ENCODE assay signal across 18 cellular contexts in genomic region chr22:40444483-40444787, GRCh38.
DNase-seq lines count a peak whose midpoint lies in the region; ATAC-seq and TF ChIP-seq lines count a peak whose summit lies in the region.
"Had no signal": no experiment of that assay in that cellular context is flagged by ENCODE, and none has a peak within 500 bp of the region (broad histone marks: within the 10 kb centered on the region; RNA-seq: fewer than 3 reads in every experiment).

No MANE protein-coding gene starts in this region.

- no peak for ATAC-seq in activated T-cell treated with anti-CD3 and anti-CD28 coated beads, Interleukin-2, amount 50 U/mL, for 4 hours
- no peak for ATAC-seq in CD4-positive, CD25-positive, alpha-beta regulatory T cell (ENCODE audit: low read depth in 2 of 2)
- no peak for ATAC-seq in naive thymus-derived CD4-positive, alpha-beta T cell
- ATAC-seq in GM18909 (IDR thresholded peaks at IDR 0.05; ENCODE audit: poor library complexity, unreplicated experiment) = no peak
- ATAC-seq in body of pancreas = no peak

- no peak for DNase-seq in activated T-cell treated with anti-CD3 and anti-CD28 coated beads, Interleukin-2, amount 50 U/mL, for 24 hours
- no peak for DNase-seq in activated T-cell treated with anti-CD3 and anti-CD28 coated beads, Interleukin-2, amount 50 U/mL, for 4 hours
- no peak for DNase-seq in CD4-positive, CD25-positive, alpha-beta regulatory T cell
- no peak for DNase-seq in naive thymus-derived CD4-positive, alpha-beta T cell
- DNase-seq in body of pancreas (no peak), occipital lobe (lab: John Stamatoyannopoulos, UW) (no peak)
- DNase-seq: 8988T, Caco-2, DMS153, H9, NCI-H1436, NCI-H2029 treated with DMSO at 0.1 percent for 48 hours, NCI-H748 treated with DMSO at 0.1 percent for 48 hours, PC-9 had no signal

- TF ChIP-seq CTCF in SU-DHL-6 (IDR thresholded peaks at IDR 0.05; ENCODE audit: insufficient read depth, low read length, poor library complexity, severe bottlenecking) (no peak), body of pancreas (IDR thresholded peaks at IDR 0.05) (no peak)

- no peaks in the 10 kb centered on the region for H3K9me3 ChIP-seq in CD4-positive, CD25-positive, alpha-beta regulatory T cell (ENCODE audit: control insufficient read depth in 2 of 2, low read length in 2 of 2)
- H3K9me3 ChIP-seq in SU-DHL-6 (ENCODE audit: insufficient read depth, low read length) (no peaks in the 10 kb centered on the region), body of pancreas (no peaks in the 10 kb centered on the region)
- H3K9me3 ChIP-seq in naive thymus-derived CD4-positive, alpha-beta T cell (ENCODE audit: control insufficient read depth in 2 of 3, low read length in 3 of 3) = no peaks in the 10 kb centered on the region
- H3K9me3 ChIP-seq: BLaER1 had no signal

- H3K27me3 Mint-ChIP-seq in activated T-cell treated with anti-CD3 and anti-CD28 coated beads, Interleukin-2, amount 50 U/mL, for 24 hours = no peaks in the 10 kb centered on the region
- H3K27me3 Mint-ChIP-seq in activated T-cell treated with anti-CD3 and anti-CD28 coated beads, Interleukin-2, amount 50 U/mL, for 4 hours (ENCODE audit: low read depth) = no peaks in the 10 kb centered on the region
- no peaks in the 10 kb centered on the region for H3K27me3 Mint-ChIP-seq in CD4-positive, CD25-positive, alpha-beta regulatory T cell
- H3K27me3 Mint-ChIP-seq in naive thymus-derived CD4-positive, alpha-beta T cell = no peaks in the 10 kb centered on the region

- H3K27ac Mint-ChIP-seq in activated T-cell treated with anti-CD3 and anti-CD28 coated beads, Interleukin-2, amount 50 U/mL, for 24 hours = peak overlapping the region; percentile 26
- H3K27ac Mint-ChIP-seq in CD4-positive, CD25-positive, alpha-beta regulatory T cell = peak overlapping the region; percentile 26 to 81 (median 76)
- H3K27ac Mint-ChIP-seq in naive thymus-derived CD4-positive, alpha-beta T cell = peak overlapping the region in 6 of 9 donors; percentile 38 to 88 (median 64)
- H3K27ac Mint-ChIP-seq: H9 had no signal

- no peaks in the 10 kb centered on the region for H4K20me1 ChIP-seq in SU-DHL-6 (ENCODE audit: low read depth, low read length)

- no peak overlapping the region for H2AFZ ChIP-seq in SU-DHL-6 (ENCODE audit: low read depth, low read length, severe bottlenecking)
- H2AFZ ChIP-seq: PC-9 had no signal

- POLR2A ChIA-PET in naive thymus-derived CD4-positive, alpha-beta T cell (lab: Charles Lee) = interaction anchor here (0.8 to 0.9 kb wide), 2 partner anchors 13 to 57 kb away, joined by 3 read pairs; no protein-coding TSS in a partner anchor

- H3K4me1 Mint-ChIP-seq in activated T-cell treated with anti-CD3 and anti-CD28 coated beads, Interleukin-2, amount 50 U/mL, for 24 hours (ENCODE audit: low read depth) = peaks cover 78% of the 10 kb centered on the region
- H3K4me1 Mint-ChIP-seq in activated T-cell treated with anti-CD3 and anti-CD28 coated beads, Interleukin-2, amount 50 U/mL, for 4 hours (ENCODE audit: low read depth) = peaks cover 77% of the 10 kb centered on the region
- H3K4me1 Mint-ChIP-seq in CD4-positive, CD25-positive, alpha-beta regulatory T cell = peaks cover 33 to 92% (median 68%) of the 10 kb centered on the region in 4 donors
- H3K4me1 Mint-ChIP-seq in naive thymus-derived CD4-positive, alpha-beta T cell = peaks cover 52 to 97% (median 83%) of the 10 kb centered on the region in 7 donors

- H3K79me2 ChIP-seq in SU-DHL-6 (ENCODE audit: insufficient read depth, low read length) = peaks cover 98% of the 10 kb centered on the region

- H3K27me3 ChIP-seq in CD4-positive, CD25-positive, alpha-beta regulatory T cell (ENCODE audit: control insufficient read depth, insufficient read depth, low read length) = no peaks in the 10 kb centered on the region
- H3K27me3 ChIP-seq in SU-DHL-6 (ENCODE audit: low read length) (no peaks in the 10 kb centered on the region), body of pancreas (no peaks in the 10 kb centered on the region)
- no peaks in the 10 kb centered on the region for H3K27me3 ChIP-seq in naive thymus-derived CD4-positive, alpha-beta T cell (ENCODE audit: control insufficient read depth in 2 of 2, insufficient read depth in 2 of 2, low read length in 2 of 2)
- H3K27me3 ChIP-seq: BLaER1, SJSA1 had no signal

- H3K36me3 Mint-ChIP-seq in activated T-cell treated with anti-CD3 and anti-CD28 coated beads, Interleukin-2, amount 50 U/mL, for 24 hours (ENCODE audit: low read depth) = peaks cover 41% of the 10 kb centered on the region
- peaks cover 15% of the 10 kb centered on the region for H3K36me3 Mint-ChIP-seq in activated T-cell treated with anti-CD3 and anti-CD28 coated beads, Interleukin-2, amount 50 U/mL, for 4 hours (ENCODE audit: insufficient read depth)
- peaks cover 34% of the 10 kb centered on the region for H3K36me3 Mint-ChIP-seq in CD4-positive, CD25-positive, alpha-beta regulatory T cell
- peaks cover 0 to 49% (median 30%) of the 10 kb centered on the region in 5 donors for H3K36me3 Mint-ChIP-seq in naive thymus-derived CD4-positive, alpha-beta T cell

- WGBS in body of pancreas, 2 donors = 76 to 97% methylated on average over 5 of the region's 5 CpGs

- peaks cover 9% of the 10 kb centered on the region for H3F3A ChIP-seq in SU-DHL-6 (ENCODE audit: insufficient read depth)

- H3K9me3 Mint-ChIP-seq in activated T-cell treated with anti-CD3 and anti-CD28 coated beads, Interleukin-2, amount 50 U/mL, for 24 hours = no peaks in the 10 kb centered on the region
- H3K9me3 Mint-ChIP-seq in activated T-cell treated with anti-CD3 and anti-CD28 coated beads, Interleukin-2, amount 50 U/mL, for 4 hours = no peaks in the 10 kb centered on the region
- H3K9me3 Mint-ChIP-seq in CD4-positive, CD25-positive, alpha-beta regulatory T cell = peaks cover 0 to 2% (median 0%) of the 10 kb centered on the region in 7 donors
- peaks cover 0 to 2% (median 0%) of the 10 kb centered on the region in 11 donors for H3K9me3 Mint-ChIP-seq in naive thymus-derived CD4-positive, alpha-beta T cell

- H3K36me3 ChIP-seq in CD4-positive, CD25-positive, alpha-beta regulatory T cell (ENCODE audit: control insufficient read depth, insufficient read depth, low read length) = peaks cover 29% of the 10 kb centered on the region
- peaks cover 6% of the 10 kb centered on the region; the same call in 1 of the 2 replicates for H3K36me3 ChIP-seq in SU-DHL-6 (ENCODE audit: low read length)
- peaks cover 0 to 17% (median 0%) of the 10 kb centered on the region in 3 experiments for H3K36me3 ChIP-seq in naive thymus-derived CD4-positive, alpha-beta T cell (ENCODE audit: control insufficient read depth in 2 of 3, insufficient read depth in 3 of 3, low read length in 3 of 3)
- H3K36me3 ChIP-seq in body of pancreas (replicated peaks in 1 of 2; ENCODE audit: insufficient read depth in 1 of 2, low read depth in 2 of 2) = no peaks in the 10 kb centered on the region

- CTCF ChIA-PET in naive thymus-derived CD4-positive, alpha-beta T cell (lab: Charles Lee) = no interaction called here

- H3K4me2 ChIP-seq in SU-DHL-6 (ENCODE audit: low read depth, low read length, poor library complexity, severe bottlenecking) = no peak overlapping the region
- H3K4me2 ChIP-seq: BLaER1, PC-9 had no signal

- H3K4me1 ChIP-seq in CD4-positive, CD25-positive, alpha-beta regulatory T cell (ENCODE audit: control insufficient read depth, insufficient read depth, low read length, poor library complexity, severe bottlenecking) = peaks cover 15% of the 10 kb centered on the region
- peaks cover 0 to 29% of the 10 kb centered on the region in 2 donors for H3K4me1 ChIP-seq in naive thymus-derived CD4-positive, alpha-beta T cell (ENCODE audit: control insufficient read depth in 2 of 2, insufficient read depth in 2 of 2, low read length in 2 of 2)
- H3K4me1 ChIP-seq in body of pancreas = peaks cover 2% of the 10 kb centered on the region
- H3K4me1 ChIP-seq: Caco-2, SJSA1 had no signal

- H3K4me3 ChIP-seq in CD4-positive, CD25-positive, alpha-beta regulatory T cell (ENCODE audit: low read depth, low read length) = no peak overlapping the region
- H3K4me3 ChIP-seq in SU-DHL-6 (ENCODE audit: insufficient read depth, low read length, poor library complexity, severe bottlenecking) (no peak overlapping the region), body of pancreas (no peak overlapping the region)
- no peak overlapping the region for H3K4me3 ChIP-seq in naive thymus-derived CD4-positive, alpha-beta T cell (ENCODE audit: low read length)
- H3K4me3 ChIP-seq: BLaER1, PC-9, SJSA1 had no signal

- TF ChIP-seq POLR2A in body of pancreas (IDR thresholded peaks at IDR 0.05) = no peak

- no peak overlapping the region for H3K4me3 Mint-ChIP-seq in activated T-cell treated with anti-CD3 and anti-CD28 coated beads, Interleukin-2, amount 50 U/mL, for 24 hours
- no peak overlapping the region for H3K4me3 Mint-ChIP-seq in activated T-cell treated with anti-CD3 and anti-CD28 coated beads, Interleukin-2, amount 50 U/mL, for 4 hours
- H3K4me3 Mint-ChIP-seq in CD4-positive, CD25-positive, alpha-beta regulatory T cell = no peak overlapping the region
- H3K4me3 Mint-ChIP-seq in naive thymus-derived CD4-positive, alpha-beta T cell = peak overlapping the region in 3 of 10 donors; percentile 15 to 69 (median 38)
- H3K4me3 Mint-ChIP-seq: H9 had no signal

- intact Hi-C loops in naive thymus-derived CD4-positive, alpha-beta T cell (cut with micrococcal nuclease) = loop anchor here in 1 of 2 donors (2.0 kb wide), 1 partner anchor 18 kb away; no protein-coding TSS in a partner anchor
- intact Hi-C loops in body of pancreas (cut with DNase I) = no loop called here

- no peaks in the 10 kb centered on the region for H3K9me2 ChIP-seq in SU-DHL-6 (replicated peaks; ENCODE audit: insufficient read depth, low read length)

- H3K9ac ChIP-seq in SU-DHL-6 (ENCODE audit: low read length) = no peak overlapping the region
- H3K9ac ChIP-seq: BLaER1 had no signal

- H3K27ac ChIP-seq in CD4-positive, CD25-positive, alpha-beta regulatory T cell (ENCODE audit: insufficient read depth, low read length, poor library complexity, severe bottlenecking) = no peak overlapping the region
- H3K27ac ChIP-seq in SU-DHL-6 (ENCODE audit: low read depth, low read length) (peak overlapping the region; percentile 9; the same call in 1 of the 2 replicates), body of pancreas (no peak overlapping the region)
- H3K27ac ChIP-seq in naive thymus-derived CD4-positive, alpha-beta T cell (ENCODE audit: low read depth, low read length) = no peak overlapping the region
- H3K27ac ChIP-seq: BLaER1, PC-9, SJSA1 had no signal

Comparison
In these comparisons a context has a peak if more than half of its experiments do, and no peak if none do; other contexts are left out.
1. H3K27ac Mint-ChIP-seq: peak in every context shown above with its lines; median percentile 76 in CD4-positive, CD25-positive, alpha-beta regulatory T cell; 64 in naive thymus-derived CD4-positive, alpha-beta T cell; 26 in activated T-cell treated with anti-CD3 and anti-CD28 coated beads, Interleukin-2, amount 50 U/mL, for 24 hours.